Comparison of ENCODE assay signal across 21 cellular contexts in genomic region chr4:40702137-40702799, GRCh38. TPM values are rescaled to one million over a fixed set of nuclear protein-coding genes. Genes with fewer than 3 reads are reported as not detected.
DNase-seq lines count a peak whose midpoint lies in the region; ATAC-seq lines count a peak whose summit lies in the region.
"Had no signal": no experiment of that assay in that cellular context is flagged by ENCODE, and none has a peak within 500 bp of the region (broad histone marks: within the 10 kb centered on the region; RNA-seq: fewer than 3 reads in every experiment).

No MANE protein-coding gene starts in this region.

- POLR2A ChIA-PET in activated CD8-positive, alpha-beta T cell treated with anti-CD3 and anti-CD28 coated beads, Interleukin-2, amount 10 ng/mL, durations not matched to agents 7 days and 5 days (lab: Charles Lee), result no interaction called here

- no peak overlapping the region for H3K18ac ChIP-seq in mesendoderm (ENCODE audit: low read length)

- H3K4me2 ChIP-seq in mesendoderm (ENCODE audit: low read length) (no peak overlapping the region), GM23248 (ENCODE audit: unreplicated experiment) (no peak overlapping the region)
- H3K4me2 ChIP-seq: SK-N-SH had no signal

- CTCF ChIA-PET in activated CD8-positive, alpha-beta T cell treated with anti-CD3 and anti-CD28 coated beads, Interleukin-2, amount 10 ng/mL, durations not matched to agents 7 days and 5 days (lab: Charles Lee), result no interaction called here

- no peaks in the 10 kb centered on the region for H3K9me2 ChIP-seq in GM23248 (ENCODE audit: insufficient read depth)
- H3K9me2 ChIP-seq: SK-N-SH had no signal

- ATAC-seq in activated CD8-positive, alpha-beta T cell treated with anti-CD3 and anti-CD28 coated beads, Interleukin-2, amount 10 ng/mL, durations not matched to agents 7 days and 5 days, result no peak
- ATAC-seq: left colon had no signal

- H3K27me3 Mint-ChIP-seq in activated T-cell treated with anti-CD3 and anti-CD28 coated beads, Interleukin-2, amount 50 U/mL, for 24 hours, result no peaks in the 10 kb centered on the region
- no peaks in the 10 kb centered on the region for H3K27me3 Mint-ChIP-seq in activated CD8-positive, alpha-beta T cell treated with anti-CD3 and anti-CD28 coated beads, Interleukin-2, amount 10 ng/mL, durations not matched to agents 7 days and 5 days (ENCODE audit: low read depth)

- H3K9ac ChIP-seq in mesendoderm (ENCODE audit: low read length) (no peak overlapping the region), GM23248 (no peak overlapping the region)
- H3K9ac ChIP-seq: SK-N-SH had no signal

- no peak overlapping the region for H3K56ac ChIP-seq in mesendoderm (ENCODE audit: low read length)

- H3K79me2 ChIP-seq in mesendoderm (ENCODE audit: control insufficient read depth, insufficient read depth, low read length), result no peaks in the 10 kb centered on the region
- no peaks in the 10 kb centered on the region for H3K79me2 ChIP-seq in GM23248 (ENCODE audit: insufficient read depth)

- H2AK5ac ChIP-seq in mesendoderm (ENCODE audit: low read length), result no peak overlapping the region

- no peak overlapping the region for H3K4ac ChIP-seq in mesendoderm (ENCODE audit: low read depth, low read length)

- H2BK120ac ChIP-seq in mesendoderm (ENCODE audit: low read depth, low read length), result no peak overlapping the region

- no peak overlapping the region for H2BK5ac ChIP-seq in mesendoderm (ENCODE audit: low read length)

- H2AFZ ChIP-seq in GM23248, result no peak overlapping the region

- H3K27ac ChIP-seq in mesendoderm (ENCODE audit: low read depth, low read length) (no peak overlapping the region), GM23248 (no peak overlapping the region)
- H3K27ac ChIP-seq: uterus had no signal

- DNase-seq in activated T-cell treated with anti-CD3 and anti-CD28 coated beads, Interleukin-2, amount 50 U/mL, for 24 hours, result no peak
- no peak for DNase-seq in activated T-cell treated with anti-CD3 and anti-CD28 coated beads, Interleukin-2, amount 50 U/mL, for 48 hours
- DNase-seq in NCI-H1048 (lab: John Stamatoyannopoulos, UW) (peak; percentile 58), left kidney (ENCODE audit: low read depth, low spot score) (peak; percentile 24), NCI-H2227 (lab: John Stamatoyannopoulos, UW; ENCODE audit: unreplicated experiment) (no peak), mesendoderm (no peak), GM23248 (no peak)
- DNase-seq in activated CD8-positive, alpha-beta T cell treated with anti-CD3 and anti-CD28 coated beads, Interleukin-2, amount 10 ng/mL, durations not matched to agents 7 days and 5 days, result no peak
- DNase-seq: activated CD4-positive, alpha-beta T cell treated with anti-CD3 and anti-CD28 coated beads for 4 hours; DMS153; HFFc6; left colon; MM.1S; NCI-H1930; NCI-H446; SK-N-SH; stimulated activated CD4-positive, alpha-beta T cell treated with anti-CD3 and anti-CD28 coated beads, Interleukin-4, amount 100 ng/mL, for 4 hours; substantia nigra; uterus had no signal

- no peak overlapping the region for H3K23ac ChIP-seq in mesendoderm (ENCODE audit: low read length)

- peaks cover 4% of the 10 kb centered on the region for H3K9me3 Mint-ChIP-seq in activated T-cell treated with anti-CD3 and anti-CD28 coated beads, Interleukin-2, amount 50 U/mL, for 24 hours
- H3K9me3 Mint-ChIP-seq in activated CD8-positive, alpha-beta T cell treated with anti-CD3 and anti-CD28 coated beads, Interleukin-2, amount 10 ng/mL, durations not matched to agents 7 days and 5 days (ENCODE audit: insufficient read depth), result no peaks in the 10 kb centered on the region
- H3K9me3 Mint-ChIP-seq: CD14-positive monocyte, HFFc6 had no signal

- no peaks in the 10 kb centered on the region for H3K36me3 ChIP-seq in mesendoderm (ENCODE audit: control insufficient read depth, insufficient read depth, low read length)
- no peaks in the 10 kb centered on the region for H3K36me3 ChIP-seq in GM23248 (ENCODE audit: low read depth)
- H3K36me3 ChIP-seq: uterus had no signal

- H3K79me1 ChIP-seq in mesendoderm (ENCODE audit: low read length), result no peaks in the 10 kb centered on the region

- H3K4me3 ChIP-seq in mesendoderm (ENCODE audit: low read length), result no peak overlapping the region
- H3K4me3 ChIP-seq in GM23248, result no peak overlapping the region
- H3K4me3 ChIP-seq: uterus had no signal

- no peak overlapping the region for H4K5ac ChIP-seq in mesendoderm (ENCODE audit: low read length)

- peak overlapping the region; percentile 77 for H3K27ac Mint-ChIP-seq in activated T-cell treated with anti-CD3 and anti-CD28 coated beads, Interleukin-2, amount 50 U/mL, for 24 hours
- H3K27ac Mint-ChIP-seq in activated CD8-positive, alpha-beta T cell treated with anti-CD3 and anti-CD28 coated beads, Interleukin-2, amount 10 ng/mL, durations not matched to agents 7 days and 5 days, result peak overlapping the region; percentile 27
- H3K27ac Mint-ChIP-seq: HFFc6 had no signal

- H3K27me3 ChIP-seq in mesendoderm (ENCODE audit: insufficient read depth, low read length, poor library complexity) (no peaks in the 10 kb centered on the region), GM23248 (replicated peaks; ENCODE audit: insufficient read depth) (no peaks in the 10 kb centered on the region)
- H3K27me3 ChIP-seq: uterus had no signal

- H3K36me3 Mint-ChIP-seq in activated T-cell treated with anti-CD3 and anti-CD28 coated beads, Interleukin-2, amount 50 U/mL, for 24 hours (ENCODE audit: low read depth), result no peaks in the 10 kb centered on the region
- H3K36me3 Mint-ChIP-seq in activated CD8-positive, alpha-beta T cell treated with anti-CD3 and anti-CD28 coated beads, Interleukin-2, amount 10 ng/mL, durations not matched to agents 7 days and 5 days (ENCODE audit: low read depth), result no peaks in the 10 kb centered on the region
- H3K36me3 Mint-ChIP-seq: CD14-positive monocyte, IgD-negative memory B cell had no signal

- in situ Hi-C loops in GM23248 (cut with MboI), result loop anchor here (25.0 kb wide), 1 partner anchor 540 kb away; no protein-coding TSS in a partner anchor

- H3K4me3 Mint-ChIP-seq in activated T-cell treated with anti-CD3 and anti-CD28 coated beads, Interleukin-2, amount 50 U/mL, for 24 hours, result peak overlapping the region; percentile 4
- H3K4me3 Mint-ChIP-seq in activated CD8-positive, alpha-beta T cell treated with anti-CD3 and anti-CD28 coated beads, Interleukin-2, amount 10 ng/mL, durations not matched to agents 7 days and 5 days, result no peak overlapping the region
- H3K4me3 Mint-ChIP-seq: CD14-positive monocyte, HFFc6, IgD-negative memory B cell had no signal

- H3F3A ChIP-seq in GM23248 (ENCODE audit: insufficient read depth), result no peaks in the 10 kb centered on the region

- no peaks in the 10 kb centered on the region for H3K4me1 ChIP-seq in mesendoderm (ENCODE audit: control insufficient read depth, low read depth, low read length)
- H3K4me1 ChIP-seq in GM23248 (ENCODE audit: insufficient read depth), result 0 out of 2 replicates have a peak, but pooled peaks cover 6% of the 10 kb centered on the region
- H3K4me1 ChIP-seq: uterus had no signal

- H2BK15ac ChIP-seq in mesendoderm (replicated peaks; ENCODE audit: low read depth), result no peak overlapping the region

- no peak overlapping the region for H4K8ac ChIP-seq in mesendoderm (ENCODE audit: low read depth, low read length)

- peaks cover 39% of the 10 kb centered on the region for H3K4me1 Mint-ChIP-seq in activated T-cell treated with anti-CD3 and anti-CD28 coated beads, Interleukin-2, amount 50 U/mL, for 24 hours (ENCODE audit: low read depth)
- H3K4me1 Mint-ChIP-seq in activated CD8-positive, alpha-beta T cell treated with anti-CD3 and anti-CD28 coated beads, Interleukin-2, amount 10 ng/mL, durations not matched to agents 7 days and 5 days (ENCODE audit: low read depth), result peaks cover 21% of the 10 kb centered on the region

- no CpG with 5 or more reads among the region's 5 CpGs for WGBS in mesendoderm (ENCODE audit: extremely low coverage, insufficient coverage, low lambda C conversion rate)
- 61 to 71% methylated on average over 5 of the region's 5 CpGs for WGBS in GM23248 (ENCODE audit: low coverage in 1 of 2, low lambda C conversion rate in 2 of 2, missing lambda C conversion rate in 2 of 2), 2 experiments

- H4K20me1 ChIP-seq in GM23248 (ENCODE audit: insufficient read depth), result no peaks in the 10 kb centered on the region

- H3K9me3 ChIP-seq in GM23248 (ENCODE audit: low read depth), result no peaks in the 10 kb centered on the region
- H3K9me3 ChIP-seq: SK-N-SH, uterus had no signal

RNA-seq across cellular contexts. Expression of gene NSUN7, which starts 47.5 kb away (rescaled TPM):
- total RNA-seq in activated CD8-positive, alpha-beta T cell treated with anti-CD3 and anti-CD28 coated beads, Interleukin-2, amount 10 ng/mL, durations not matched to agents 7 days and 5 days, result under 1 TPM in 1 of 2 experiments, not detected in 1; 0.10 TPM
- polyA plus RNA-seq in mesendoderm (2013, experiment 1 of 2), result 12.0 TPM
- polyA plus RNA-seq in mesendoderm (2013, experiment 2 of 2), result 11.4 TPM
- not detected in 2 replicates for total RNA-seq in GM23248 (2014; rRNA removed; shearing (Covaris generic))
- 0.05 and 0.10 TPM in 2 replicates for polyA plus RNA-seq in GM23248 (2016; fragmentation: Nextera tagmentation; extraction: Ambion mirVana)
- total RNA-seq: HFFc6 had no signal

Comparison
In these comparisons a context has a peak if more than half of its experiments do, and no peak if none do; other contexts are left out.
1. DNase-seq: peak in NCI-H1048 (single experiment) and left kidney (single experiment); none in activated T-cell treated with anti-CD3 and anti-CD28 coated beads, Interleukin-2, amount 50 U/mL, for 24 hours (single experiment), activated T-cell treated with anti-CD3 and anti-CD28 coated beads, Interleukin-2, amount 50 U/mL, for 48 hours (0 of 2), activated CD8-positive, alpha-beta T cell treated with anti-CD3 and anti-CD28 coated beads, Interleukin-2, amount 10 ng/mL, durations not matched to agents 7 days and 5 days (single experiment), NCI-H2227 (single experiment), mesendoderm (single experiment) and GM23248 (single experiment).